8 cellular contexts compared by ENCODE assay signal in the genomic region with DNA sequence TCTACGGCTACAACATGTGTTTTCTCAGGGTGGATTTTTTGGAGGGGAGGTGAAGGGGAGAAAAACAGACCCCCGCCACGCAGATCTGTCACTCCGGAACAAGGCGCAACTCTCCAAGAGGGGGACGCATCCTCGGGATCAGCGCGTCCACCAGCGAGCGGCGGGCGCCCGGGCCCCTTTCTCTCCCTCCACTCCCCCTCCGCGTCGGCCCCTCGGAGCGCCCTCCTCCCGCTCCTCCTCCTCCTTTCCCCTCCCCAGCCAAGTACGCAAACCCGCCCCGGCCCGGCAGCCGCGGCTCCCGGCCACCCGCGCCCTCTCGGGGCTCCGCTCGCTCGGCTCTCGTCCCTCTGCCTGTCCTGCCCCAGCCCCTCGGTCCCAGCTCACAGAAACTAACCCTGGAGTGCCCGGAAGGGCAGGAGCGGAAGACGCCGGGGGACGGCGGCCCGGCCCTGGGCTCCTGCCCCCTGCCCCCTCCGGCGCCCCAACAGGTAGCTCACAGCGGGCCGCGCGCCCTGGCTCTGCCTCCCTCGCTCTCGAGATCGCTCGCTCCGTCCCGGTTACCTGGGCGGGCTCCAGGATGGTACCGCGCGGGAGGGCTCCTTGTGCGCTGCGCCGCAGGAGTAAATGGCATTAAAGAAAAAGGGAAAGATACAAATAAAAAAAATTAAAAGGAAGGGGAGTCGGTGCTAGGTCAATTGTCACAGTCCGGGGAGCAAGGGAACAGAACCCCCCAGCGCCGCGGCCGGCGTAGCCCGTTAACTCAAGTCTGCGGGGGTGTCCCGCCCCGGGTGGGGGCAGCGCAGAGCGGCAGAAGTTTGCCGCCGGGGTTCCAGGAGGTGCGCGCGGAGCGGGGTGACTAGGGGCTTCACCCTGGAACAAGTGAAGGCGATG.
A peak's percentile ranks its signal among the peaks of the same experiment; 100 is the strongest.
DNase-seq lines count a peak whose midpoint lies in the region; ATAC-seq and TF ChIP-seq lines count a peak whose summit lies in the region.

No MANE protein-coding gene starts in this region.

- H4K20me1 ChIP-seq in OCI-LY7 (ENCODE audit: insufficient read depth, low read length): no peaks in the 10 kb centered on the region

- no peaks in the 10 kb centered on the region for H3K9me2 ChIP-seq in OCI-LY7 (ENCODE audit: insufficient read depth, low read length)

- no peak overlapping the region for H3K4me2 ChIP-seq in OCI-LY7 (ENCODE audit: low read length)

- peaks cover 14% of the 10 kb centered on the region for H3K4me1 Mint-ChIP-seq in activated naive CD8-positive, alpha-beta T cell treated with anti-CD3 and anti-CD28 coated beads for 36 hours
- peaks cover 20% of the 10 kb centered on the region for H3K4me1 Mint-ChIP-seq in progenitor cell of endocrine pancreas (ENCODE audit: low read depth)

- H3K27me3 ChIP-seq in A673 (replicated peaks; ENCODE audit: insufficient read depth, low read depth, low read length, poor library complexity): no peaks in the 10 kb centered on the region
- H3K27me3 ChIP-seq in right atrium auricular region: peaks cover 0 to 5% of the 10 kb centered on the region in 2 donors

- peak overlapping the region; percentile 75 for H3K4me3 Mint-ChIP-seq in activated naive CD8-positive, alpha-beta T cell treated with anti-CD3 and anti-CD28 coated beads for 36 hours
- no peak overlapping the region for H3K4me3 Mint-ChIP-seq in progenitor cell of endocrine pancreas (ENCODE audit: low read depth)

- no peak for TF ChIP-seq CTCF in A673 (conservative IDR thresholded peaks at IDR 0.05; ENCODE audit: low read depth, low read length)
- peak; percentile 27 for TF ChIP-seq CTCF in HEK293 (tag by site-specific recombination; IDR thresholded peaks at IDR 0.05)
- TF ChIP-seq CTCF in right atrium auricular region (IDR thresholded peaks at IDR 0.05): peak in 1 of 2 donors; percentile 12
- no peak for TF ChIP-seq CTCF in progenitor cell of endocrine pancreas (IDR thresholded peaks at IDR 0.05; ENCODE audit: unreplicated experiment)
- TF ChIP-seq CTCF in OCI-LY7 (conservative IDR thresholded peaks at IDR 0.05; ENCODE audit: low read length): no peak

- peak; percentile 65 for DNase-seq in A673 (ENCODE audit: low spot score)
- no peak for DNase-seq in activated naive CD8-positive, alpha-beta T cell treated with anti-CD3 and anti-CD28 coated beads for 36 hours
- no peak for DNase-seq in right atrium auricular region (ENCODE audit: low spot score)
- DNase-seq in progenitor cell of endocrine pancreas (ENCODE audit: low spot score, unreplicated experiment): no peak
- no peak for DNase-seq in OCI-LY7 (ENCODE audit: low spot score)
- DNase-seq in H4 (ENCODE audit: low spot score): no peak

- CTCF ChIA-PET in A673 (lab: Charles Lee): interaction anchor here (0.7 to 1.0 kb wide), 2 partner anchors 252 to 311 kb away, joined by 3 read pairs; no protein-coding TSS in a partner anchor
- CTCF ChIA-PET in HEK293 (lab: Yijun Ruan, JAX): interaction anchor here (0.5 to 1.2 kb wide), 13 partner anchors 49 to 975 kb away, joined by 3 to 5 read pairs (median 3); no protein-coding TSS in a partner anchor
- CTCF ChIA-PET in OCI-LY7 (lab: Charles Lee; ENCODE audit: unreplicated experiment): no interaction called here

- H3K79me2 ChIP-seq in OCI-LY7 (ENCODE audit: insufficient read depth, low read depth, low read length): no peaks in the 10 kb centered on the region

- H3K27ac ChIP-seq in A673 (ENCODE audit: low read depth, low read length, poor library complexity, severe bottlenecking): peak overlapping the region; percentile 93
- peak overlapping the region; percentile 86 for H3K27ac ChIP-seq in HEK293 (ENCODE audit: extremely low read depth, low read depth, low read length)
- peak overlapping the region; percentile 96 to 98 for H3K27ac ChIP-seq in right atrium auricular region
- no peak overlapping the region for H3K27ac ChIP-seq in OCI-LY7 (ENCODE audit: low read depth, low read length, poor library complexity, severe bottlenecking)

- POLR2A ChIA-PET in A673 (lab: Charles Lee; ENCODE audit: low non-redundant PET) (interaction anchor here (0.6 to 0.7 kb wide), 2 partner anchors 583 to 662 kb away, joined by 3 to 11 read pairs; no protein-coding TSS in a partner anchor), HEK293 (lab: Yijun Ruan, JAX) (interaction anchor here (0.5 to 1.5 kb wide), 9 partner anchors 9 to 957 kb away, joined by 3 to 4 read pairs (median 3); a partner anchor contains a TSS), OCI-LY7 (lab: Charles Lee) (no interaction called here)

- no peak overlapping the region for H3K27ac Mint-ChIP-seq in activated naive CD8-positive, alpha-beta T cell treated with anti-CD3 and anti-CD28 coated beads for 36 hours
- peak overlapping the region; percentile 88 for H3K27ac Mint-ChIP-seq in progenitor cell of endocrine pancreas

- no peaks in the 10 kb centered on the region for H3K36me3 ChIP-seq in A673 (ENCODE audit: insufficient read depth, low read length, poor library complexity, severe bottlenecking)
- no peaks in the 10 kb centered on the region for H3K36me3 ChIP-seq in HEK293 (ENCODE audit: control insufficient read depth in 2 of 2, insufficient read depth in 1 of 2, low read length in 2 of 2)
- H3K36me3 ChIP-seq in right atrium auricular region: no peaks in the 10 kb centered on the region
- H3K36me3 ChIP-seq in OCI-LY7 (ENCODE audit: insufficient read depth, low read length): no peaks in the 10 kb centered on the region

- BruUV-seq in A673 (replicated peaks; lab: Mats Ljungman, UMichigan) (TSS peak; percentile 5), OCI-LY7 (replicated peaks; lab: Mats Ljungman, UMichigan) (no TSS peak)

- H3K4me3 ChIP-seq in A673 (ENCODE audit: low read depth, low read length, poor library complexity, severe bottlenecking) (peak overlapping the region; percentile 93), HEK293 (ENCODE audit: low read depth, low read length) (peak overlapping the region; percentile 78), right atrium auricular region (peak overlapping the region; percentile 62 to 80), OCI-LY7 (ENCODE audit: low read depth, low read length, poor library complexity, severe bottlenecking) (no peak overlapping the region)

- intact Hi-C loops in A673 (cut with micrococcal nuclease; ENCODE audit: unreplicated experiment) (loop anchor here (2.0 to 10.0 kb wide), 4 partner anchors 152 to 432 kb away; no protein-coding TSS in a partner anchor), OCI-LY7 (cut with micrococcal nuclease; ENCODE audit: unreplicated experiment) (loop anchor here (5.0 to 10.0 kb wide), 2 partner anchors 415 to 782 kb away; no protein-coding TSS in a partner anchor)

- H3K4me1 ChIP-seq in A673 (ENCODE audit: insufficient read depth, low read length, poor library complexity, severe bottlenecking) (peaks cover 29% of the 10 kb centered on the region), HEK293 (ENCODE audit: control insufficient read depth, insufficient read depth, low read length) (no peaks in the 10 kb centered on the region), right atrium auricular region (peaks cover 0 to 20% of the 10 kb centered on the region in 2 donors), OCI-LY7 (ENCODE audit: insufficient read depth, low read length, poor library complexity, severe bottlenecking) (no peaks in the 10 kb centered on the region)

- H2AFZ ChIP-seq in OCI-LY7 (ENCODE audit: low read length): no peak overlapping the region

- no peaks in the 10 kb centered on the region for H3K9me3 ChIP-seq in A673 (ENCODE audit: low read depth, low read length, poor library complexity, severe bottlenecking)
- H3K9me3 ChIP-seq in HEK293 (ENCODE audit: control insufficient read depth, insufficient read depth, low read depth, low read length): no peaks in the 10 kb centered on the region
- no peaks in the 10 kb centered on the region for H3K9me3 ChIP-seq in right atrium auricular region
- no peaks in the 10 kb centered on the region for H3K9me3 ChIP-seq in OCI-LY7 (ENCODE audit: low read length)

- ATAC-seq in GM19023 (IDR thresholded peaks at IDR 0.05; ENCODE audit: unreplicated experiment): no peak

- H3K36me3 Mint-ChIP-seq in activated naive CD8-positive, alpha-beta T cell treated with anti-CD3 and anti-CD28 coated beads for 36 hours: peaks cover 2% of the 10 kb centered on the region
- H3K36me3 Mint-ChIP-seq in progenitor cell of endocrine pancreas (ENCODE audit: insufficient read depth): no peaks in the 10 kb centered on the region

- H3K27me3 Mint-ChIP-seq in activated naive CD8-positive, alpha-beta T cell treated with anti-CD3 and anti-CD28 coated beads for 36 hours: peaks cover 47% of the 10 kb centered on the region
- H3K27me3 Mint-ChIP-seq in progenitor cell of endocrine pancreas: peaks cover 15% of the 10 kb centered on the region

- H3K9me3 Mint-ChIP-seq in activated naive CD8-positive, alpha-beta T cell treated with anti-CD3 and anti-CD28 coated beads for 36 hours: no peaks in the 10 kb centered on the region
- no peaks in the 10 kb centered on the region for H3K9me3 Mint-ChIP-seq in progenitor cell of endocrine pancreas (ENCODE audit: low read depth)

TF ChIP-seq in HEK293, 187 proteins besides CTCF, POLR2A, EP300 and RAD21 (continues in another document):
- peak; percentile 66 for TF ChIP-seq ZNF335 (tag by site-specific recombination; conservative IDR thresholded peaks at IDR 0.05)
- TF ChIP-seq ZBTB20 (tag by site-specific recombination; IDR thresholded peaks at IDR 0.05): peak; percentile 86
- 0 out of 2 replicates have a peak, but pooled peaks have one; percentile 44 for TF ChIP-seq YY1 (tag by site-specific recombination; IDR thresholded peaks at IDR 0.05)
